In the genomic region with DNA sequence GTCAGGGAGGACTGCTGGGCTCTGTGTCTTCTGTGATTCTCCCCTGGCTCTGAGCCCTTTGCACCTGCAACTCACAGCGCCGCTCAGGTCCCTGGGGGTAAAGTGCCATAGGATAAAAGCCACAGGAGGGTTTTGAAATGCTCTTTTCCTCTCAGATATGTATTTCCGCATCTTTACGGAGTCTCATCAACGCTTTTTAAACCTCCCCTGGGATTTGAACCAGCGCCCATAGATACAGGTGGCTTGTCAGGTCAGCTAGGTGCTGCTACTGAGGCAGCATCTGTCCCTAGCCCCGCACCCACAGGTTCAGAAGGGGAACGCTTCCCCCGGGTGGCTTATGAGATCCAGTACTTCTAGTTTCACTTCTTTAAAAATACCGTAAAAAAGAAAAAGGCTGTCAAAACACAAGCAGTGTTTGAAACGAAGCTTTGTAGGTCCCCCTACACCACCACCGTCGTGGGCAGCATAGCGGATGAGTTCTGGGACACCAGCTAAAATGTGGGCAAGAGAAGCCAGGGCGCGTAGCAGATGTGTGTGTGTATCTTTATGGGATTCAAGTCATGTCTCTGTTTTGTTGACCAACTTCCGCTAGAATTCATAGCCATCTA, we compare ENCODE assay signal across 8 cellular contexts.
DNase-seq lines count a peak whose midpoint lies in the region; ATAC-seq and TF ChIP-seq lines count a peak whose summit lies in the region.

No MANE protein-coding gene starts in this region.

- H3K4me1 Mint-ChIP-seq in CD4-positive, CD25-positive, alpha-beta regulatory T cell = peaks cover 0 to 30% (median 2%) of the 10 kb centered on the region in 4 donors

- no peak overlapping the region for H3K27ac ChIP-seq in CD4-positive, CD25-positive, alpha-beta regulatory T cell (ENCODE audit: insufficient read depth, low read length, poor library complexity, severe bottlenecking)
- no peak overlapping the region for H3K27ac ChIP-seq in testis

- TF ChIP-seq POLR2A in testis (IDR thresholded peaks at IDR 0.05) = no peak

- peaks cover 8% of the 10 kb centered on the region for H3K36me3 Mint-ChIP-seq in CD4-positive, CD25-positive, alpha-beta regulatory T cell

- no peaks in the 10 kb centered on the region for H3K4me1 ChIP-seq in CD4-positive, CD25-positive, alpha-beta regulatory T cell (ENCODE audit: control insufficient read depth, insufficient read depth, low read length, poor library complexity, severe bottlenecking)
- H3K4me1 ChIP-seq in testis = no peaks in the 10 kb centered on the region

- no peaks in the 10 kb centered on the region for H3K27me3 ChIP-seq in CD4-positive, CD25-positive, alpha-beta regulatory T cell (ENCODE audit: control insufficient read depth, insufficient read depth, low read length)
- no peaks in the 10 kb centered on the region for H3K27me3 ChIP-seq in testis

- H3K36me3 ChIP-seq in CD4-positive, CD25-positive, alpha-beta regulatory T cell (ENCODE audit: control insufficient read depth, insufficient read depth, low read length) = no peaks in the 10 kb centered on the region
- H3K36me3 ChIP-seq in testis (ENCODE audit: low read depth, missing control alignments) = no peaks in the 10 kb centered on the region

- TF ChIP-seq CTCF in testis (IDR thresholded peaks at IDR 0.05) = no peak

- DNase-seq in CD4-positive, CD25-positive, alpha-beta regulatory T cell = peak in 1 of 3 donors; percentile 14
- DNase-seq in GM19238 (ENCODE audit: insufficient read length, low spot score) (peak; percentile 73), SIG-M5 treated with dmso at 0.1 percent for 504 hours (lab: John Stamatoyannopoulos, UW; ENCODE audit: unreplicated experiment) (peak; percentile 80), testis (no peak), islet precursor cell (no peak)
- no peak for DNase-seq in activated effector memory CD4-positive, alpha-beta T cell treated with anti-CD3 and anti-CD28 coated beads, Interleukin-2, amount 50 U/mL, for 16 hours
- no peak for DNase-seq in stimulated activated CD4-positive, alpha-beta T cell treated with anti-CD3 and anti-CD28 coated beads, Interleukin-1b, Interleukin-23, amount 100 ng/mL, for 48 hours

- WGBS in testis, 2 donors = 95 to 98% methylated on average over 17 of the region's 17 CpGs

- H3K4me3 ChIP-seq in CD4-positive, CD25-positive, alpha-beta regulatory T cell (ENCODE audit: low read depth, low read length) = no peak overlapping the region
- no peak overlapping the region for H3K4me3 ChIP-seq in testis

- H3K9me3 ChIP-seq in CD4-positive, CD25-positive, alpha-beta regulatory T cell (ENCODE audit: control insufficient read depth in 2 of 2, low read length in 2 of 2) = no peaks in the 10 kb centered on the region
- H3K9me3 ChIP-seq in testis = no peaks in the 10 kb centered on the region

- ATAC-seq in CD4-positive, CD25-positive, alpha-beta regulatory T cell (ENCODE audit: low read depth in 2 of 2) = no peak
- ATAC-seq in HG03060 (IDR thresholded peaks at IDR 0.05; ENCODE audit: low read depth, unreplicated experiment) = peak; percentile 75

- H3K27ac Mint-ChIP-seq in CD4-positive, CD25-positive, alpha-beta regulatory T cell = peak overlapping the region in 2 of 3 donors; percentile 32 to 69

- H3K4me3 Mint-ChIP-seq in CD4-positive, CD25-positive, alpha-beta regulatory T cell = peak overlapping the region in 3 of 4 donors; percentile 33 to 66 (median 64)

- intact Hi-C loops in testis (cut with DNase I; ENCODE audit: low total_unique reads) = no loop called here

- no peaks in the 10 kb centered on the region for H3K9me3 Mint-ChIP-seq in CD4-positive, CD25-positive, alpha-beta regulatory T cell

- no peaks in the 10 kb centered on the region for H3K27me3 Mint-ChIP-seq in CD4-positive, CD25-positive, alpha-beta regulatory T cell

Comparison
In these comparisons a context has a peak if more than half of its experiments do, and no peak if none do; other contexts are left out.
1. DNase-seq: peak in GM19238 (single experiment) and SIG-M5 treated with dmso at 0.1 percent for 504 hours (single experiment); none in activated effector memory CD4-positive, alpha-beta T cell treated with anti-CD3 and anti-CD28 coated beads, Interleukin-2, amount 50 U/mL, for 16 hours (single experiment), testis (single experiment), stimulated activated CD4-positive, alpha-beta T cell treated with anti-CD3 and anti-CD28 coated beads, Interleukin-1b, Interleukin-23, amount 100 ng/mL, for 48 hours (single experiment) and islet precursor cell (single experiment).